Comparison of ENCODE assay signal across 13 cellular contexts in the genomic region with DNA sequence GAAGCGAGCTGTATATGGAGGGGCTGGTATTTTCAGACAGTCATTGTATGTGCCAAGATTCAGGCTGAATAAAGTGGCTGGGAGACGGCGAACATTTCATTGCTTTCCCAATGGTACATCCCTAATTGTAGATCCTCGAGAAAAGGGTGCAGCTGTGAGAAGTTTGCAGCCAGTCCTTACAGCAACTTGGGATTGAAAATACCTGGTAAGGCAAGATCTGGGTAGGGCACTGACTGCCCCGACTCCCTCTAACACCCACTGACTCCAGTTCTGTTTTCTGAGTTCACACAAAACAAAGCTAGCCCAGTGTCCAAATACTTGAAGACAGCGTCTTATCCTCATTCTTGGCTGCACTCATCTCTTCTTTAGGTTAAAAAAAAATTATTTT.
DNase-seq lines count a peak whose midpoint lies in the region; ATAC-seq, FAIRE-seq and TF ChIP-seq lines count a peak whose summit lies in the region.
"Had no signal": no experiment of that assay in that cellular context is flagged by ENCODE, and none has a peak within 500 bp of the region (broad histone marks: within the 10 kb centered on the region; RNA-seq: fewer than 3 reads in every experiment).

No MANE protein-coding gene starts in this region.

- TF ChIP-seq CTCF in AG04449 (IDR thresholded peaks at IDR 0.05; ENCODE audit: insufficient read depth, low read length, missing control alignments) (no peak), fibroblast of pulmonary artery (IDR thresholded peaks at IDR 0.05; ENCODE audit: low read length, missing control alignments) (no peak), pancreas (IDR thresholded peaks at IDR 0.05) (no peak)

- no peak overlapping the region for H3K9ac ChIP-seq in SK-N-MC (ENCODE audit: insufficient read length)
- H3K9ac ChIP-seq: KMS-11 had no signal

- H3K36me3 ChIP-seq in SK-N-MC (ENCODE audit: insufficient read depth, low read length) (no peaks in the 10 kb centered on the region), pancreas (no peaks in the 10 kb centered on the region)

- no peak for FAIRE-seq in pancreas (lab: Jason Lieb, UNC)
- FAIRE-seq: GM18507 had no signal

- POLR2A ChIA-PET in AG04449 (lab: Yijun Ruan, JAX), result no interaction called here

- H3K27ac ChIP-seq in SK-N-MC (no peak overlapping the region), pancreas (no peak overlapping the region)
- H3K27ac ChIP-seq: KMS-11 had no signal

- no peaks in the 10 kb centered on the region for H3K9me3 ChIP-seq in SK-N-MC (ENCODE audit: low read depth, low read length)
- no peaks in the 10 kb centered on the region for H3K9me3 ChIP-seq in pancreas

- H3K27me3 ChIP-seq in pancreas, result no peaks in the 10 kb centered on the region

- 14 to 16% methylated on average over 6 of the region's 6 CpGs for WGBS in pancreas, 2 donors

- CTCF ChIA-PET in AG04449 (lab: Yijun Ruan, JAX), result interaction anchor here (0.9 to 1.2 kb wide), 3 partner anchors 8 to 24 kb away, joined by 3 read pairs; no protein-coding TSS in a partner anchor

- H3K4me1 ChIP-seq in pancreas, result no peaks in the 10 kb centered on the region

- intact Hi-C loops in pancreas (cut with DNase I), result no loop called here

- ATAC-seq in pancreas (peak; percentile 17 to 46 (median 32)), HG02970 (IDR thresholded peaks at IDR 0.05; ENCODE audit: low FRiP score, unreplicated experiment) (no peak), HG03457 (IDR thresholded peaks at IDR 0.05; ENCODE audit: unreplicated experiment) (no peak), GM21381 (IDR thresholded peaks at IDR 0.05; ENCODE audit: unreplicated experiment) (no peak)

- DNase-seq in AG04449 (ENCODE audit: low read depth, low spot score) (no peak), SK-N-MC (ENCODE audit: low read depth, low spot score) (no peak), fibroblast of pulmonary artery (ENCODE audit: low read depth) (no peak), pancreas (no peak), HUDEP-2 (lab: John Stamatoyannopoulos, UW; ENCODE audit: unreplicated experiment in 76 of 76) (no peak)
- DNase-seq: activated CD4-positive, alpha-beta T cell treated with anti-CD3 and anti-CD28 coated beads, Interleukin-2, amount 10 ng/mL, durations not matched to agents 7 days and 5 days; stimulated activated CD8-positive, alpha-beta memory T cell treated with anti-CD3 and anti-CD28 coated beads, Interleukin-4, amount 100 ng/mL, for 48 hours; T-helper 1 cell had no signal

- H3K4me3 ChIP-seq in AG04449 (ENCODE audit: low read depth, low read length) (peak overlapping the region; percentile 40), SK-N-MC (peak overlapping the region; percentile 62), fibroblast of pulmonary artery (replicated peaks; ENCODE audit: low read depth, low read length) (peak overlapping the region; percentile 51), pancreas (peak overlapping the region in 3 of 4 donors; percentile 4 to 38 (median 27))

Comparison
In these comparisons a context has a peak if more than half of its experiments do, and no peak if none do; other contexts are left out.
1. ATAC-seq: peak in pancreas (4 of 4); none in HG02970 (single experiment), HG03457 (single experiment) and GM21381 (single experiment).
2. Peak in every context shown above with its lines, with median percentiles within 50 percentile points of each other: H3K4me3 ChIP-seq.